ENCODE assay signal across 1 cellular context in the genomic region with DNA sequence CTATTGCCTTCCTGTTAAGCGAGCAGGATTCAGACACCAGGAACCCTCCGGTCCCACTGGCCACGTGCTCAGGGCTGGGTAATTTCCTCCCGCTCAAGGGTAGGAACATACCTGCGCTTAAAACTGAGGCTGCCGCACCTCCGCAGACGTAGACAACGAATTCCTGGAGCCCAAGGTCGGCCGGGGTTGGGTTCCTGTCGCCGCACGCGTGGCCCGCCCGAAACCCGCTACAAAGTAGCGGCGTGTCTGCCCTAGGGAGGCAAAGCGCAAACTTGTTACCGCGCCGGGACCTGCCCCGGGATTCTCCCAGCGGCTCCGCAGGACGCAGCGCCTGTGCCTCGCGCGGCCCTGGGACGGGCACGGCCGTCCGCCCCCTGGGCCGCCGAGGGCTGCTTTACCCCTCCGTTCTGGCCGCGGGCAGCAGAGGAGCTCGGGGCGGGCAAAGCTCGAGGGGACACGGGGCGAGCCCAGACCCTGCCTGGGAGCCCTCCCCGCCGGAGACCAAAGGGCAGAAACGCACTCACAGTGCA.
A peak's percentile ranks its signal among the peaks of the same experiment; 100 is the strongest.
TF ChIP-seq lines count a peak whose summit lies in the region.

No MANE protein-coding gene starts in this region.

TF ChIP-seq in HepG2, 621 proteins besides CTCF, POLR2A, EP300 and RAD21 (continued from another document and continues in another):
- TF ChIP-seq, protein P1, sequence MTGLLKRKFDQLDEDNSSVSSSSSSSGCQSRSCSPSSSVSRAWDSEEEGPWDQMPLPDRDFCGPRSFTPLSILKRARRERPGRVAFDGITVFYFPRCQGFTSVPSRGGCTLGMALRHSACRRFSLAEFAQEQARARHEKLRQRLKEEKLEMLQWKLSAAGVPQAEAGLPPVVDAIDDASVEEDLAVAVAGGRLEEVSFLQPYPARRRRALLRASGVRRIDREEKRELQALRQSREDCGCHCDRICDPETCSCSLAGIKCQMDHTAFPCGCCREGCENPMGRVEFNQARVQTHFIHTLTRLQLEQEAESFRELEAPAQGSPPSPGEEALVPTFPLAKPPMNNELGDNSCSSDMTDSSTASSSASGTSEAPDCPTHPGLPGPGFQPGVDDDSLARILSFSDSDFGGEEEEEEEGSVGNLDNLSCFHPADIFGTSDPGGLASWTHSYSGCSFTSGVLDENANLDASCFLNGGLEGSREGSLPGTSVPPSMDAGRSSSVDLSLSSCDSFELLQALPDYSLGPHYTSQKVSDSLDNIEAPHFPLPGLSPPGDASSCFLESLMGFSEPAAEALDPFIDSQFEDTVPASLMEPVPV (CRISPR knock-in tag; IDR thresholded peaks at IDR 0.05), result 0 out of 2 replicates have a peak, but pooled peaks have one; percentile 22
- TF ChIP-seq ZFX (CRISPR knock-in tag; IDR thresholded peaks at IDR 0.05; ENCODE audit: low read depth), result 0 out of 2 replicates have a peak, but pooled peaks have one; percentile 22
- no peak for TF ChIP-seq CHCHD3 (CRISPR knock-in tag; IDR thresholded peaks at IDR 0.05)
- 0 out of 2 replicates have a peak, but pooled peaks have one; percentile 31 for TF ChIP-seq KMT2A (CRISPR knock-in tag; IDR thresholded peaks at IDR 0.05)
- TF ChIP-seq TCF12 (IDR thresholded peaks at IDR 0.05), result no peak
- peak; percentile 77; the same call in 1 of the 2 replicates for TF ChIP-seq TCF12 (CRISPR knock-in tag; IDR thresholded peaks at IDR 0.05)
- TF ChIP-seq, protein P2, sequence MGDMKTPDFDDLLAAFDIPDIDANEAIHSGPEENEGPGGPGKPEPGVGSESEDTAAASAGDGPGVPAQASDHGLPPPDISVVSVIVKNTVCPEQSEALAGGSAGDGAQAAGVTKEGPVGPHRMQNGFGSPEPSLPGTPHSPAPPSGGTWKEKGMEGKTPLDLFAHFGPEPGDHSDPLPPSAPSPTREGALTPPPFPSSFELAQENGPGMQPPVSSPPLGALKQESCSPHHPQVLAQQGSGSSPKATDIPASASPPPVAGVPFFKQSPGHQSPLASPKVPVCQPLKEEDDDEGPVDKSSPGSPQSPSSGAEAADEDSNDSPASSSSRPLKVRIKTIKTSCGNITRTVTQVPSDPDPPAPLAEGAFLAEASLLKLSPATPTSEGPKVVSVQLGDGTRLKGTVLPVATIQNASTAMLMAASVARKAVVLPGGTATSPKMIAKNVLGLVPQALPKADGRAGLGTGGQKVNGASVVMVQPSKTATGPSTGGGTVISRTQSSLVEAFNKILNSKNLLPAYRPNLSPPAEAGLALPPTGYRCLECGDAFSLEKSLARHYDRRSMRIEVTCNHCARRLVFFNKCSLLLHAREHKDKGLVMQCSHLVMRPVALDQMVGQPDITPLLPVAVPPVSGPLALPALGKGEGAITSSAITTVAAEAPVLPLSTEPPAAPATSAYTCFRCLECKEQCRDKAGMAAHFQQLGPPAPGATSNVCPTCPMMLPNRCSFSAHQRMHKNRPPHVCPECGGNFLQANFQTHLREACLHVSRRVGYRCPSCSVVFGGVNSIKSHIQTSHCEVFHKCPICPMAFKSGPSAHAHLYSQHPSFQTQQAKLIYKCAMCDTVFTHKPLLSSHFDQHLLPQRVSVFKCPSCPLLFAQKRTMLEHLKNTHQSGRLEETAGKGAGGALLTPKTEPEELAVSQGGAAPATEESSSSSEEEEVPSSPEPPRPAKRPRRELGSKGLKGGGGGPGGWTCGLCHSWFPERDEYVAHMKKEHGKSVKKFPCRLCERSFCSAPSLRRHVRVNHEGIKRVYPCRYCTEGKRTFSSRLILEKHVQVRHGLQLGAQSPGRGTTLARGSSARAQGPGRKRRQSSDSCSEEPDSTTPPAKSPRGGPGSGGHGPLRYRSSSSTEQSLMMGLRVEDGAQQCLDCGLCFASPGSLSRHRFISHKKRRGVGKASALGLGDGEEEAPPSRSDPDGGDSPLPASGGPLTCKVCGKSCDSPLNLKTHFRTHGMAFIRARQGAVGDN (CRISPR knock-in tag; IDR thresholded peaks at IDR 0.05), result peak; percentile 75
- TF ChIP-seq MTA1 (CRISPR knock-in tag; IDR thresholded peaks at IDR 0.05; ENCODE audit: borderline replicate concordance), result 0 out of 2 replicates have a peak, but pooled peaks have one; percentile 23
- TF ChIP-seq, protein P3, sequence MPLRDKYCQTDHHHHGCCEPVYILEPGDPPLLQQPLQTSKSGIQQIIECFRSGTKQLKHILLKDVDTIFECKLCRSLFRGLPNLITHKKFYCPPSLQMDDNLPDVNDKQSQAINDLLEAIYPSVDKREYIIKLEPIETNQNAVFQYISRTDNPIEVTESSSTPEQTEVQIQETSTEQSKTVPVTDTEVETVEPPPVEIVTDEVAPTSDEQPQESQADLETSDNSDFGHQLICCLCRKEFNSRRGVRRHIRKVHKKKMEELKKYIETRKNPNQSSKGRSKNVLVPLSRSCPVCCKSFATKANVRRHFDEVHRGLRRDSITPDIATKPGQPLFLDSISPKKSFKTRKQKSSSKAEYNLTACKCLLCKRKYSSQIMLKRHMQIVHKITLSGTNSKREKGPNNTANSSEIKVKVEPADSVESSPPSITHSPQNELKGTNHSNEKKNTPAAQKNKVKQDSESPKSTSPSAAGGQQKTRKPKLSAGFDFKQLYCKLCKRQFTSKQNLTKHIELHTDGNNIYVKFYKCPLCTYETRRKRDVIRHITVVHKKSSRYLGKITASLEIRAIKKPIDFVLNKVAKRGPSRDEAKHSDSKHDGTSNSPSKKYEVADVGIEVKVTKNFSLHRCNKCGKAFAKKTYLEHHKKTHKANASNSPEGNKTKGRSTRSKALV (CRISPR knock-in tag; IDR thresholded peaks at IDR 0.05), result peak; percentile 89
- TF ChIP-seq, protein P4, sequence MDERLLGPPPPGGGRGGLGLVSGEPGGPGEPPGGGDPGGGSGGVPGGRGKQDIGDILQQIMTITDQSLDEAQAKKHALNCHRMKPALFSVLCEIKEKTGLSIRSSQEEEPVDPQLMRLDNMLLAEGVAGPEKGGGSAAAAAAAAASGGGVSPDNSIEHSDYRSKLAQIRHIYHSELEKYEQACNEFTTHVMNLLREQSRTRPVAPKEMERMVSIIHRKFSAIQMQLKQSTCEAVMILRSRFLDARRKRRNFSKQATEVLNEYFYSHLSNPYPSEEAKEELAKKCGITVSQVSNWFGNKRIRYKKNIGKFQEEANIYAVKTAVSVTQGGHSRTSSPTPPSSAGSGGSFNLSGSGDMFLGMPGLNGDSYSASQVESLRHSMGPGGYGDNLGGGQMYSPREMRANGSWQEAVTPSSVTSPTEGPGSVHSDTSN (CRISPR knock-in tag; IDR thresholded peaks at IDR 0.05), result no peak
- TF ChIP-seq ZNF263 (CRISPR knock-in tag; IDR thresholded peaks at IDR 0.05), result no peak
- no peak for TF ChIP-seq ZFP90 (CRISPR knock-in tag; IDR thresholded peaks at IDR 0.05; ENCODE audit: borderline replicate concordance)
- no peak for TF ChIP-seq CEBPB (IDR thresholded peaks at IDR 0.05; ENCODE audit: borderline replicate concordance, low read depth, low read length)
- TF ChIP-seq HOXD1 (CRISPR knock-in tag; IDR thresholded peaks at IDR 0.05), result no peak
- TF ChIP-seq ZNF34 (CRISPR knock-in tag; IDR thresholded peaks at IDR 0.05; ENCODE audit: borderline replicate concordance), result no peak
- TF ChIP-seq, protein P5, sequence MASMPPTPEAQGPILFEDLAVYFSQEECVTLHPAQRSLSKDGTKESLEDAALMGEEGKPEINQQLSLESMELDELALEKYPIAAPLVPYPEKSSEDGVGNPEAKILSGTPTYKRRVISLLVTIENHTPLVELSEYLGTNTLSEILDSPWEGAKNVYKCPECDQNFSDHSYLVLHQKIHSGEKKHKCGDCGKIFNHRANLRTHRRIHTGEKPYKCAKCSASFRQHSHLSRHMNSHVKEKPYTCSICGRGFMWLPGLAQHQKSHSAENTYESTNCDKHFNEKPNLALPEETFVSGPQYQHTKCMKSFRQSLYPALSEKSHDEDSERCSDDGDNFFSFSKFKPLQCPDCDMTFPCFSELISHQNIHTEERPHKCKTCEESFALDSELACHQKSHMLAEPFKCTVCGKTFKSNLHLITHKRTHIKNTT (CRISPR knock-in tag; IDR thresholded peaks at IDR 0.05), result no peak
- no peak for TF ChIP-seq ZNF672 (CRISPR knock-in tag; IDR thresholded peaks at IDR 0.05)
- TF ChIP-seq RFX1 (IDR thresholded peaks at IDR 0.05), result no peak
- TF ChIP-seq IKZF1 (IDR thresholded peaks at IDR 0.05), result no peak
- TF ChIP-seq MYC (CRISPR knock-in tag; IDR thresholded peaks at IDR 0.05; ENCODE audit: borderline replicate concordance), result 0 out of 2 replicates have a peak, but pooled peaks have one; percentile 25
- TF ChIP-seq TBP (CRISPR knock-in tag; IDR thresholded peaks at IDR 0.05), result no peak
- no peak for TF ChIP-seq ZBTB1 (CRISPR knock-in tag; IDR thresholded peaks at IDR 0.05; ENCODE audit: borderline replicate concordance)
- TF ChIP-seq, protein P6, sequence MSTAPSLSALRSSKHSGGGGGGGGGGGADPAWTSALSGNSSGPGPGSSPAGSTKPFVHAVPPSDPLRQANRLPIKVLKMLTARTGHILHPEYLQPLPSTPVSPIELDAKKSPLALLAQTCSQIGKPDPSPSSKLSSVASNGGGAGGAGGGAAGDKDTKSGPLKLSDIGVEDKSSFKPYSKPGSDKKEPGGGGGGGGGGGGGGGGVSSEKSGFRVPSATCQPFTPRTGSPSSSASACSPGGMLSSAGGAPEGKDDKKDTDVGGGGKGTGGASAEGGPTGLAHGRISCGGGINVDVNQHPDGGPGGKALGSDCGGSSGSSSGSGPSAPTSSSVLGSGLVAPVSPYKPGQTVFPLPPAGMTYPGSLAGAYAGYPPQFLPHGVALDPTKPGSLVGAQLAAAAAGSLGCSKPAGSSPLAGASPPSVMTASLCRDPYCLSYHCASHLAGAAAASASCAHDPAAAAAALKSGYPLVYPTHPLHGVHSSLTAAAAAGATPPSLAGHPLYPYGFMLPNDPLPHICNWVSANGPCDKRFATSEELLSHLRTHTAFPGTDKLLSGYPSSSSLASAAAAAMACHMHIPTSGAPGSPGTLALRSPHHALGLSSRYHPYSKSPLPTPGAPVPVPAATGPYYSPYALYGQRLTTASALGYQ (CRISPR knock-in tag; IDR thresholded peaks at IDR 0.05), result no peak
- TF ChIP-seq ZNF501 (CRISPR knock-in tag; IDR thresholded peaks at IDR 0.05), result no peak
- TF ChIP-seq SALL2 (CRISPR knock-in tag; IDR thresholded peaks at IDR 0.05), result no peak
- TF ChIP-seq GPN1 (CRISPR knock-in tag; IDR thresholded peaks at IDR 0.05; ENCODE audit: borderline replicate concordance), result no peak
- no peak for TF ChIP-seq SNRNP70 (IDR thresholded peaks at IDR 0.05; ENCODE audit: low read depth, low read length)
- TF ChIP-seq, protein P7, sequence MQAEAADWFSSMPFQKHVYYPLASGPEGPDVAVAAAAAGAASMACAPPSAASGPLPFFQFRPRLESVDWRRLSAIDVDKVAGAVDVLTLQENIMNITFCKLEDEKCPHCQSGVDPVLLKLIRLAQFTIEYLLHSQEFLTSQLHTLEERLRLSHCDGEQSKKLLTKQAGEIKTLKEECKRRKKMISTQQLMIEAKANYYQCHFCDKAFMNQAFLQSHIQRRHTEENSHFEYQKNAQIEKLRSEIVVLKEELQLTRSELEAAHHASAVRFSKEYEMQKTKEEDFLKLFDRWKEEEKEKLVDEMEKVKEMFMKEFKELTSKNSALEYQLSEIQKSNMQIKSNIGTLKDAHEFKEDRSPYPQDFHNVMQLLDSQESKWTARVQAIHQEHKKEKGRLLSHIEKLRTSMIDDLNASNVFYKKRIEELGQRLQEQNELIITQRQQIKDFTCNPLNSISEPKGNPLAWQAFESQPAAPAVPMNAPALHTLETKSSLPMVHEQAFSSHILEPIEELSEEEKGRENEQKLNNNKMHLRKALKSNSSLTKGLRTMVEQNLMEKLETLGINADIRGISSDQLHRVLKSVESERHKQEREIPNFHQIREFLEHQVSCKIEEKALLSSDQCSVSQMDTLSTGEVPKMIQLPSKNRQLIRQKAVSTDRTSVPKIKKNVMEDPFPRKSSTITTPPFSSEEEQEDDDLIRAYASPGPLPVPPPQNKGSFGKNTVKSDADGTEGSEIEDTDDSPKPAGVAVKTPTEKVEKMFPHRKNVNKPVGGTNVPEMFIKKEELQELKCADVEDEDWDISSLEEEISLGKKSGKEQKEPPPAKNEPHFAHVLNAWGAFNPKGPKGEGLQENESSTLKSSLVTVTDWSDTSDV (CRISPR knock-in tag; IDR thresholded peaks at IDR 0.05), result no peak
- no peak for TF ChIP-seq FIP1L1 (IDR thresholded peaks at IDR 0.05; ENCODE audit: borderline replicate concordance, insufficient read depth, low read depth, low read length)
- no peak for TF ChIP-seq ZNF431 (CRISPR knock-in tag; IDR thresholded peaks at IDR 0.05; ENCODE audit: borderline replicate concordance, low read depth)
- no peak for TF ChIP-seq NCOA2 (CRISPR knock-in tag; IDR thresholded peaks at IDR 0.05)
- 0 out of 2 replicates have a peak, but pooled peaks have one; percentile 29 for TF ChIP-seq YEATS4 (CRISPR knock-in tag; IDR thresholded peaks at IDR 0.05; ENCODE audit: borderline replicate concordance)
- TF ChIP-seq ZFY (CRISPR knock-in tag; IDR thresholded peaks at IDR 0.05), result 0 out of 2 replicates have a peak, but pooled peaks have one; percentile 35
- TF ChIP-seq ZNF780A (CRISPR knock-in tag; IDR thresholded peaks at IDR 0.05), result no peak
- no peak for TF ChIP-seq CC2D1A (CRISPR knock-in tag; IDR thresholded peaks at IDR 0.05)
- TF ChIP-seq CCDC6 (CRISPR knock-in tag; IDR thresholded peaks at IDR 0.05), result no peak
- no peak for TF ChIP-seq NKX3-1 (CRISPR knock-in tag; IDR thresholded peaks at IDR 0.05)
- peak; percentile 64 for TF ChIP-seq ZNF777 (CRISPR knock-in tag; IDR thresholded peaks at IDR 0.05)
- TF ChIP-seq, protein P8, sequence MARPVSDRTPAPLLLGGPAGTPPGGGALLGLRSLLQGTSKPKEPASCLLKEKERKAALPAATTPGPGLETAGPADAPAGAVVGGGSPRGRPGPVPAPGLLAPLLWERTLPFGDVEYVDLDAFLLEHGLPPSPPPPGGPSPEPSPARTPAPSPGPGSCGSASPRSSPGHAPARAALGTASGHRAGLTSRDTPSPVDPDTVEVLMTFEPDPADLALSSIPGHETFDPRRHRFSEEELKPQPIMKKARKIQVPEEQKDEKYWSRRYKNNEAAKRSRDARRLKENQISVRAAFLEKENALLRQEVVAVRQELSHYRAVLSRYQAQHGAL (CRISPR knock-in tag; IDR thresholded peaks at IDR 0.05; ENCODE audit: not compliant biosample characterization), result no peak
- no peak for TF ChIP-seq MBD4 (IDR thresholded peaks at IDR 0.05; ENCODE audit: borderline replicate concordance, low read length)
- peak; percentile 70 for TF ChIP-seq HNF4A (CRISPR knock-in tag; IDR thresholded peaks at IDR 0.05)
- no peak; the same call in 1 of the 2 replicates for TF ChIP-seq ZNF773 (CRISPR knock-in tag; IDR thresholded peaks at IDR 0.05; ENCODE audit: borderline replicate concordance)
- TF ChIP-seq THYN1 (CRISPR knock-in tag; IDR thresholded peaks at IDR 0.05; ENCODE audit: borderline replicate concordance, low read depth), result no peak
- TF ChIP-seq XRCC5 (optimal IDR thresholded peaks at IDR 0.05; ENCODE audit: low read length), result peak; percentile 14
